ENCODE assay signal across 17 cellular contexts in the genomic region with DNA sequence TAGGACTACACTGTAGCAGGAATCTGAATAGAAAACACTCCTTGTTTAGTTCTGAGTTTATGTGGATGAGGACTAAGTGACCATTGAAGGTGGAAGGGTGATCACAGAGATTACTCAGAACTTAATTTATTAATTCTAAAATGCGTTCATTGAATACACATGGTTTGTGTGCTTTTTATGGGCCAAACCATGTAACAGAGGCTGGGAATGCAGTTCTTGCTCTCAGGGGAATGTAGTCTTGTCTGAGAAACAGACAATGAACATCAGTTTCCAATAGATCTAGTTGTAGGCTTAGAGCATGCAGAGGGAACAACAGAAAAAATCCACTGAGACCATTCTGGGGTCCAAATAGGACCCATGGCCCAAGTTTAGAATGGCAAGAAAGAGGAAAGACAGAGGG.
"Had no signal": no experiment of that assay in that cellular context is flagged by ENCODE, and none has a peak within 500 bp of the region (broad histone marks: within the 10 kb centered on the region; RNA-seq: fewer than 3 reads in every experiment).

No MANE protein-coding gene starts in this region.

- H3K27me3 ChIP-seq: heart right ventricle, left lung, pancreas, tibial artery, vagina had no signal

- H3K9me3 Mint-ChIP-seq: activated naive CD4-positive, alpha-beta T cell treated with anti-CD3 and anti-CD28 coated beads for 36 hours; central memory CD8-positive, alpha-beta T cell; dendritic cell treated with granulocyte-macrophage colony-stimulating factor and Interleukin-4, amounts not matched to agents 40 ng/mL and 50 ng/mL, for 4 days; effector memory CD8-positive, alpha-beta T cell had no signal

- H3K4me3 Mint-ChIP-seq: activated CD8-positive, alpha-beta T cell treated with anti-CD3 and anti-CD28 coated beads, Interleukin-2, amount 10 ng/mL, durations not matched to agents 7 days and 5 days; activated naive CD4-positive, alpha-beta T cell treated with anti-CD3 and anti-CD28 coated beads for 36 hours; central memory CD8-positive, alpha-beta T cell; dendritic cell treated with granulocyte-macrophage colony-stimulating factor and Interleukin-4, amounts not matched to agents 40 ng/mL and 50 ng/mL, for 4 days; effector memory CD8-positive, alpha-beta T cell had no signal

- H3K27ac ChIP-seq: left lung, pancreas, tibial artery, vagina, WERI-Rb-1 had no signal

- H3K9me3 ChIP-seq: heart right ventricle, left lung, pancreas, tibial artery, vagina had no signal

- DNase-seq: activated CD4-positive, alpha-beta T cell treated with anti-CD3 and anti-CD28 coated beads for 48 hours; activated CD8-positive, alpha-beta memory T cell treated with anti-CD3 and anti-CD28 coated beads, Interleukin-2, amount 50 U/mL, for 48 hours; activated CD8-positive, alpha-beta T cell treated with anti-CD3 and anti-CD28 coated beads, Interleukin-2, amount 10 ng/mL, durations not matched to agents 7 days and 5 days; activated naive CD4-positive, alpha-beta T cell treated with anti-CD3 and anti-CD28 coated beads for 36 hours; effector memory CD8-positive, alpha-beta T cell; foreskin melanocyte; heart right ventricle; left lung; mesendoderm; pancreas; T-helper 1 cell; tibial artery; WERI-Rb-1 had no signal

- H3K4me3 ChIP-seq: heart right ventricle, left lung, pancreas, skin epidermis, tibial artery, vagina had no signal

- ATAC-seq: activated CD8-positive, alpha-beta T cell treated with anti-CD3 and anti-CD28 coated beads, Interleukin-2, amount 10 ng/mL, durations not matched to agents 7 days and 5 days; effector memory CD8-positive, alpha-beta T cell; left lung; pancreas had no signal

- H3K4me1 Mint-ChIP-seq: central memory CD8-positive, alpha-beta T cell had no signal

- H3K27ac Mint-ChIP-seq: activated CD8-positive, alpha-beta T cell treated with anti-CD3 and anti-CD28 coated beads, Interleukin-2, amount 10 ng/mL, durations not matched to agents 7 days and 5 days; activated naive CD4-positive, alpha-beta T cell treated with anti-CD3 and anti-CD28 coated beads for 36 hours; dendritic cell treated with granulocyte-macrophage colony-stimulating factor and Interleukin-4, amounts not matched to agents 40 ng/mL and 50 ng/mL, for 4 days; effector memory CD8-positive, alpha-beta T cell had no signal

- H3K36me3 ChIP-seq: heart right ventricle, left lung, pancreas, tibial artery, vagina, WERI-Rb-1 had no signal
